In genomic region chr2:85759257-85759613, GRCh38 we compare ENCODE assay signal across 20 cellular contexts. TPM values are rescaled to one million over a fixed set of nuclear protein-coding genes. Genes with fewer than 3 reads are reported as not detected.
"Had no signal": no experiment of that assay in that cellular context is flagged by ENCODE, and none has a peak within 500 bp of the region (broad histone marks: within the 10 kb centered on the region; RNA-seq: fewer than 3 reads in every experiment).

No MANE protein-coding gene starts in this region.

- H3K36me3 Mint-ChIP-seq: activated CD8-positive, alpha-beta memory T cell treated with anti-CD3 and anti-CD28 coated beads, Interleukin-2, amount 10 ng/mL, durations not matched to agents 7 days and 5 days; activated naive CD8-positive, alpha-beta T cell; naive thymus-derived CD4-positive, alpha-beta T cell had no signal

- ATAC-seq: activated CD8-positive, alpha-beta memory T cell treated with anti-CD3 and anti-CD28 coated beads, Interleukin-2, amount 10 ng/mL, durations not matched to agents 7 days and 5 days; foreskin keratinocyte; naive thymus-derived CD4-positive, alpha-beta T cell; SK-N-SH treated with all-trans-retinoic acid at 6 μM for 48 hours had no signal

- H3K9me3 ChIP-seq: pancreas, sigmoid colon, uterus had no signal

- H3K9ac ChIP-seq: neural progenitor cell had no signal

- H3K4me3 Mint-ChIP-seq: activated CD4-positive, alpha-beta memory T cell treated with anti-CD3 and anti-CD28 coated beads, Interleukin-2, amount 10 ng/mL, durations not matched to agents 7 days and 5 days; activated CD8-positive, alpha-beta memory T cell treated with anti-CD3 and anti-CD28 coated beads, Interleukin-2, amount 10 ng/mL, durations not matched to agents 7 days and 5 days; activated naive CD8-positive, alpha-beta T cell; endodermal cell; naive thymus-derived CD4-positive, alpha-beta T cell had no signal

- H3K36me3 ChIP-seq: neural progenitor cell, pancreas, uterus had no signal

- H3K4me1 ChIP-seq: foreskin keratinocyte, uterus had no signal

- H3K27ac ChIP-seq: epithelial cell of prostate, foreskin keratinocyte, neural progenitor cell, pancreas, sigmoid colon, uterus had no signal

- FAIRE-seq: pancreas had no signal

- DNase-seq: activated CD4-positive, alpha-beta memory T cell treated with anti-CD3 and anti-CD28 coated beads, Interleukin-2, amount 10 ng/mL, durations not matched to agents 7 days and 5 days; activated CD4-positive, alpha-beta T cell treated with anti-CD3 and anti-CD28 coated beads for 48 hours; activated CD4-positive, CD25-positive, alpha-beta regulatory T cell; activated CD8-positive, alpha-beta memory T cell treated with anti-CD3 and anti-CD28 coated beads, Interleukin-2, amount 10 ng/mL, durations not matched to agents 7 days and 5 days; amniotic stem cell; endodermal cell; foreskin keratinocyte; mesendoderm; naive thymus-derived CD4-positive, alpha-beta T cell; sigmoid colon; stimulated activated CD8-positive, alpha-beta memory T cell treated with anti-CD3 and anti-CD28 coated beads, Interleukin-4, amount 100 ng/mL, for 48 hours; stimulated activated naive CD4-positive, alpha-beta T cell treated with Interleukin-2 at 50 U/mL for 16 hours; T-helper 1 cell; T-helper 9 cell; uterus had no signal

- H3K4me3 ChIP-seq: neural progenitor cell, pancreas, sigmoid colon, uterus had no signal

- H3K27ac Mint-ChIP-seq: activated CD4-positive, alpha-beta memory T cell treated with anti-CD3 and anti-CD28 coated beads, Interleukin-2, amount 10 ng/mL, durations not matched to agents 7 days and 5 days; activated CD8-positive, alpha-beta memory T cell treated with anti-CD3 and anti-CD28 coated beads, Interleukin-2, amount 10 ng/mL, durations not matched to agents 7 days and 5 days; activated naive CD8-positive, alpha-beta T cell; endodermal cell; naive thymus-derived CD4-positive, alpha-beta T cell; neural progenitor cell had no signal

- H3K9me3 Mint-ChIP-seq: activated CD4-positive, alpha-beta memory T cell treated with anti-CD3 and anti-CD28 coated beads, Interleukin-2, amount 10 ng/mL, durations not matched to agents 7 days and 5 days; endodermal cell; naive thymus-derived CD4-positive, alpha-beta T cell; neural progenitor cell had no signal

- H2AFZ ChIP-seq: neural progenitor cell had no signal

- H3K27me3 ChIP-seq: pancreas, sigmoid colon, uterus had no signal

- H3K4me2 ChIP-seq: neural progenitor cell had no signal

RNA-seq across cellular contexts. Expression of gene ATOH8, which starts 5.4 kb away (rescaled TPM):
- total RNA-seq: foreskin keratinocyte had no signal
- polyA plus RNA-seq: foreskin keratinocyte; naive thymus-derived CD4-positive, alpha-beta T cell had no signal
